27 cellular contexts compared by ENCODE assay signal in genomic region chr9:118129541-118129940, GRCh38.
"Had no signal": no experiment of that assay in that cellular context is flagged by ENCODE, and none has a peak within 500 bp of the region (broad histone marks: within the 10 kb centered on the region; RNA-seq: fewer than 3 reads in every experiment).

No MANE protein-coding gene starts in this region.

- H3K27me3 ChIP-seq: adrenal gland, esophagus squamous epithelium, ovary, right atrium auricular region, suprapubic skin, tibial artery, upper lobe of right lung had no signal

- H3K36me3 ChIP-seq: adrenal gland, esophagus squamous epithelium, ovary, right atrium auricular region, suprapubic skin, tibial artery, upper lobe of right lung, WERI-Rb-1 had no signal

- H3K9me3 ChIP-seq: adrenal gland, esophagus squamous epithelium, ovary, psoas muscle, right atrium auricular region, suprapubic skin, tibial artery, upper lobe of right lung had no signal

- H3K4me1 ChIP-seq: adrenal gland, esophagus squamous epithelium, psoas muscle, right atrium auricular region, suprapubic skin, tibial artery, upper lobe of right lung had no signal

- ATAC-seq: activated CD4-positive, CD25-positive, alpha-beta regulatory T cell treated with anti-CD3 and anti-CD28 coated beads, Interleukin-2, amount 50 U/mL, for 24 hours; left colon; naive thymus-derived CD4-positive, alpha-beta T cell; psoas muscle; stimulated activated naive B cell treated with anti-CD40 and anti-IgM and Interleukin-4, amounts not matched to agents 10 μg/mL and 1 μg/mL and 100 μg/mL, for 72 hours; upper lobe of right lung had no signal

- DNase-seq: activated CD4-positive, alpha-beta T cell treated with anti-CD3 and anti-CD28 coated beads for 48 hours; activated CD4-positive, alpha-beta T cell treated with anti-CD3 and anti-CD28 coated beads, Interleukin-2, amount 50 U/mL, for 48 hours; activated CD8-positive, alpha-beta memory T cell treated with anti-CD3 and anti-CD28 coated beads for 24 hours; activated effector memory CD4-positive, alpha-beta T cell treated with anti-CD3 and anti-CD28 coated beads, Interleukin-2, amount 50 U/mL, for 16 hours; activated naive CD4-positive, alpha-beta T cell treated with anti-CD3 and anti-CD28 coated beads for 36 hours; activated naive CD8-positive, alpha-beta T cell treated with anti-CD3 and anti-CD28 coated beads for 36 hours; activated T-cell treated with anti-CD3 and anti-CD28 coated beads, Interleukin-2, amount 50 U/mL, for 1 hour; adrenal gland; central memory CD4-positive, alpha-beta T cell; endodermal cell; esophagus squamous epithelium; foreskin melanocyte; left colon; midbrain; naive thymus-derived CD4-positive, alpha-beta T cell; ovary; psoas muscle; stimulated activated CD4-positive, alpha-beta T cell treated with anti-CD3 and anti-CD28 coated beads, Interleukin-15, amount 100 ng/mL, for 24 hours; stimulated activated CD4-positive, alpha-beta T cell treated with anti-CD3 and anti-CD28 coated beads, Interleukin-2, amount 100 ng/mL, for 24 hours; stimulated activated naive B cell treated with anti-CD40 and anti-IgM and Interleukin-4, amounts not matched to agents 10 μg/mL and 1 μg/mL and 100 μg/mL, for 72 hours; T-helper 9 cell; tibial artery; upper lobe of right lung; WERI-Rb-1 had no signal

- H3K4me3 ChIP-seq: adrenal gland, esophagus squamous epithelium, ovary, psoas muscle, right atrium auricular region, suprapubic skin, tibial artery, upper lobe of right lung had no signal

- H3K27ac ChIP-seq: adrenal gland, esophagus squamous epithelium, ovary, psoas muscle, right atrium auricular region, suprapubic skin, tibial artery, upper lobe of right lung, WERI-Rb-1 had no signal
